Comparison of ENCODE assay signal across 8 cellular contexts in the genomic region with DNA sequence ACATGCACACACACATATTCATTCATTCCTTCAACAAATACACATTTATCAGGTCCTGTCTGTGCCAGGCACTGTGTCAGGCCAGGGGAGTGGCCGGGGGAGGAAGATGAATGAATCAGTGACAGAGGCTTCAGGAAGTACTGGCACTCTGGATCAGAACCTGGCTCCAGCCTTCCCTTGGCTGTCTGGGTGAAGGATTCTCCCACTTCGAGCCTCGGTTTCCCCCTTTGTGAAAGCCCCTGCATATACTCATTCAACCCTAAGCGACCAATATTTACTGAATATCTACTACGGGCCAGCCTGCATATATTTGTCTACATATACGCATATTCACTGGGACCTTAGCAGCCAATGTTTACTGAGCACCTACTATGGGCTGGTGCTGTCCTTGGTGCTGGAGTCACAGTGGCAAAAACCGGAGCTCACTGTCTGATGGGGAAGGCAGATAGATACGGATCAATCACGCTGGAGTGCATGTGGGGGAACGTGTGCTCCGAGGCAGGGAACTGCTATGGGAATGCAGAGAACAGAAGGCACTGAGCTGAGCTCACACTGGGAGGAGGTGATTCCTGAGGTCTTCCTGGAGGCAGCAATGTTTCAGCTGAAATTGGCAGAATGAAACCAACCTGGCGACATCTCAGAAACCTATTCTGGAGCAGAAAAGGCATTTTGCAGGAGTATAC. TPM values are rescaled to one million over a fixed set of nuclear protein-coding genes. Genes with fewer than 3 reads are reported as not detected.
DNase-seq lines count a peak whose midpoint lies in the region; ATAC-seq, FAIRE-seq and TF ChIP-seq lines count a peak whose summit lies in the region.

No MANE protein-coding gene starts in this region.

- H3K4me1 Mint-ChIP-seq in activated naive CD8-positive, alpha-beta T cell treated with anti-CD3 and anti-CD28 coated beads, Interleukin-2, amount 50 U/mL, for 24 hours: peaks cover 26% of the 10 kb centered on the region

- H3K27me3 ChIP-seq in layer of hippocampus (ENCODE audit: control insufficient read depth, insufficient read depth, low read length): no peaks in the 10 kb centered on the region

- DNase-seq in stimulated activated CD4-positive, alpha-beta T cell treated with anti-CD3 and anti-CD28 coated beads, Interleukin-15, amount 100 ng/mL, for 24 hours: peak; percentile 36
- no peak for DNase-seq in stimulated activated CD4-positive, alpha-beta T cell treated with anti-CD3 and anti-CD28 coated beads, Interleukin-12 subunit alpha, Interleukin-12 subunit beta, amount 100 ng/mL, for 4 hours
- peak; percentile 30 for DNase-seq in activated naive CD8-positive, alpha-beta T cell treated with anti-CD3 and anti-CD28 coated beads, Interleukin-2, amount 50 U/mL, for 24 hours
- DNase-seq in head of caudate nucleus (no peak), H54 (ENCODE audit: insufficient read length, low spot score) (no peak)

- peak overlapping the region; percentile 95 for H3K27ac ChIP-seq in layer of hippocampus (ENCODE audit: low read depth, low read length)
- peak overlapping the region; percentile 87 for H3K27ac ChIP-seq in temporal lobe (ENCODE audit: low read depth, low read length)

- peaks cover 2% of the 10 kb centered on the region for H3K27me3 Mint-ChIP-seq in activated naive CD8-positive, alpha-beta T cell treated with anti-CD3 and anti-CD28 coated beads, Interleukin-2, amount 50 U/mL, for 24 hours

- no peak for ATAC-seq in activated naive CD8-positive, alpha-beta T cell treated with anti-CD3 and anti-CD28 coated beads, Interleukin-2, amount 50 U/mL, for 24 hours
- no peak for ATAC-seq in GM18517 (IDR thresholded peaks at IDR 0.05; ENCODE audit: unreplicated experiment)

- peak overlapping the region; percentile 9 for H3K27ac Mint-ChIP-seq in activated naive CD8-positive, alpha-beta T cell treated with anti-CD3 and anti-CD28 coated beads, Interleukin-2, amount 50 U/mL, for 24 hours

- FAIRE-seq in H54 (lab: Jason Lieb, UNC): no peak

- intact Hi-C loops in head of caudate nucleus (cut with DNase I): no loop called here

- peaks cover 15% of the 10 kb centered on the region for H3K36me3 Mint-ChIP-seq in activated naive CD8-positive, alpha-beta T cell treated with anti-CD3 and anti-CD28 coated beads, Interleukin-2, amount 50 U/mL, for 24 hours (ENCODE audit: low read depth)

- TF ChIP-seq POLR2A in H54 (IDR thresholded peaks at IDR 0.05; ENCODE audit: low read depth, low read length): no peak

- peak overlapping the region; percentile 92 for H3K4me3 Mint-ChIP-seq in activated naive CD8-positive, alpha-beta T cell treated with anti-CD3 and anti-CD28 coated beads, Interleukin-2, amount 50 U/mL, for 24 hours

- no peaks in the 10 kb centered on the region for H3K9me3 Mint-ChIP-seq in activated naive CD8-positive, alpha-beta T cell treated with anti-CD3 and anti-CD28 coated beads, Interleukin-2, amount 50 U/mL, for 24 hours

RNA-seq across cellular contexts. Expression of a gene that starts 0.6 kb away (rescaled TPM):
- 3.4 TPM for total RNA-seq in temporal lobe

RNA-seq across cellular contexts. Expression of a gene that starts 18.0 kb away (rescaled TPM):
- 3.2 TPM for total RNA-seq in temporal lobe

RNA-seq across cellular contexts. Expression of a gene that starts 18.8 kb away (rescaled TPM):
- total RNA-seq in temporal lobe: 4.4 TPM

RNA-seq across cellular contexts. Expression of a gene that starts 24.2 kb away (rescaled TPM):
- 2.7 TPM for total RNA-seq in temporal lobe

RNA-seq across cellular contexts. Expression of a gene that starts 35.9 kb away (rescaled TPM):
- not detected for total RNA-seq in temporal lobe

Comparison
In these comparisons a context has a peak if more than half of its experiments do, and no peak if none do; other contexts are left out.
1. DNase-seq: peak in stimulated activated CD4-positive, alpha-beta T cell treated with anti-CD3 and anti-CD28 coated beads, Interleukin-15, amount 100 ng/mL, for 24 hours (single experiment) and activated naive CD8-positive, alpha-beta T cell treated with anti-CD3 and anti-CD28 coated beads, Interleukin-2, amount 50 U/mL, for 24 hours (single experiment); none in stimulated activated CD4-positive, alpha-beta T cell treated with anti-CD3 and anti-CD28 coated beads, Interleukin-12 subunit alpha, Interleukin-12 subunit beta, amount 100 ng/mL, for 4 hours (single experiment), head of caudate nucleus (0 of 42) and H54 (single experiment).